1 cellular context compared by ENCODE assay signal in the genomic region with DNA sequence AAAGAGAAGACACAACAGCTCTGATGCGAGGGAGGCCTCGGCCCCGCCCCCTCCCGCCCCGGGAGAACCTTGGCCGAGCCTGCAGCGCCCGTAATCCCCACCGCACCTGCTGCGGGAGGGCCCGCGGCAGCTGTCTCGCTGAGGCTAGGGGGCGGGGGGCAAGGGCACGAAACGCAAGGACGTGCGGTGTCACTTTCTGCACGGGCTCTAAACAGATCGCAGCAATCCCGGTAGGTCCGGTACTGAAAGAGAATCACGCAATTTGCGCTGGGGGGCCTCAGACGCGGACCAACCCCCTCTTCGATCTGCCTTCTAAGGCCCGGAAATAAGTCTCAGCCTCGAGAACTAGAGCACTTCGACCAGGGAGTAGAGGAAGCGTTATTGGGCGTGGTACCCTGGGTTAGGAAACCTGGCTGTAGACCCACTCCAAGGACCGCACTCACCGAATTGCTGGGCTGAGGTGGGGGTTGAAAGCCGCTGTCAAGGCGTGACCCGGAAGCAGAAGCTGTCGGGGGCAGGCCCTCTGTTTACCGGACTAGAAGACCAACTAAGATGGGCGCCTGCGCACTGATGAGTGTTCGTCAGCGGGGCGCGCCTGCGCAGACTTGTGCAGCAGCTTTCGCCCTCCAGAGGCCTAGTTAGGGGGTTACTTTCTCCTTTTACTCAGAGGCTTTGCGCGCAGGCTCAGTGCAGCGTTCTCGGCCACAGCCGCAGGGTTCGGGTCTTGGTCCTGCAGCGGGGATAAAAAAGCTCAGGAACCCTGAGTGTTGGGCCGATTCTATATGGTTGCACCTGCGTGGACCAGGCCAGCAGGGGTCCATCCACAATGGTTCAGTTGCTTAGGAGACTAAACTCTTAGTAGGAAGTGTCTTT.
A peak's percentile ranks its signal among the peaks of the same experiment; 100 is the strongest.
TF ChIP-seq lines count a peak whose summit lies in the region.

A gene with protein sequence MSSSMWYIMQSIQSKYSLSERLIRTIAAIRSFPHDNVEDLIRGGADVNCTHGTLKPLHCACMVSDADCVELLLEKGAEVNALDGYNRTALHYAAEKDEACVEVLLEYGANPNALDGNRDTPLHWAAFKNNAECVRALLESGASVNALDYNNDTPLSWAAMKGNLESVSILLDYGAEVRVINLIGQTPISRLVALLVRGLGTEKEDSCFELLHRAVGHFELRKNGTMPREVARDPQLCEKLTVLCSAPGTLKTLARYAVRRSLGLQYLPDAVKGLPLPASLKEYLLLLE (minus strand): TSS at position 500 of the 873 bp plus-strand sequence. CDS start 4,019 bp downstream, outside the sequence.

TF ChIP-seq in HEK293, 187 proteins besides CTCF, POLR2A, EP300 and RAD21 (continued from another document and continues in another):
- TF ChIP-seq HOXC10 (CRISPR knock-in tag; IDR thresholded peaks at IDR 0.05) (no peak), ZFP69B (tag by site-specific recombination; IDR thresholded peaks at IDR 0.05) (peak; percentile 52; the same call in 1 of the 2 replicates), ZNF26 (tag by site-specific recombination; IDR thresholded peaks at IDR 0.05) (no peak), ZNF624 (tag by site-specific recombination; IDR thresholded peaks at IDR 0.05) (no peak), ZNF704 (tag by site-specific recombination; IDR thresholded peaks at IDR 0.05) (no peak), ZNF280D (tag by site-specific recombination; IDR thresholded peaks at IDR 0.05) (no peak), RBAK (tag by site-specific recombination; IDR thresholded peaks at IDR 0.05) (no peak), ZNF48 (tag by site-specific recombination; IDR thresholded peaks at IDR 0.05) (no peak), ZNF473 (tag by site-specific recombination; IDR thresholded peaks at IDR 0.05) (no peak), KLF7 (tag by site-specific recombination; IDR thresholded peaks at IDR 0.05; ENCODE audit: borderline replicate concordance) (no peak), ZNF768 (tag by site-specific recombination; IDR thresholded peaks at IDR 0.05) (no peak), TSHZ1 (tag by site-specific recombination; IDR thresholded peaks at IDR 0.05; ENCODE audit: borderline replicate concordance) (no peak), PBX3 (CRISPR knock-in tag; IDR thresholded peaks at IDR 0.05) (peak; percentile 52; the same call in 1 of the 2 replicates), MYNN (tag by site-specific recombination; IDR thresholded peaks at IDR 0.05; ENCODE audit: borderline replicate concordance) (no peak), OVOL3 (tag by site-specific recombination; IDR thresholded peaks at IDR 0.05) (no peak), SCRT1 (tag by site-specific recombination; IDR thresholded peaks at IDR 0.05; ENCODE audit: borderline replicate concordance) (no peak), ZIC2 (tag by site-specific recombination; IDR thresholded peaks at IDR 0.05) (peak; percentile 28; the same call in 1 of the 2 replicates), ZNF555 (tag by site-specific recombination; conservative IDR thresholded peaks at IDR 0.05) (no peak), ZBTB21 (tag by site-specific recombination; IDR thresholded peaks at IDR 0.05) (no peak), ZNF791 (tag by site-specific recombination; IDR thresholded peaks at IDR 0.05) (no peak), ZFP41 (tag by site-specific recombination; IDR thresholded peaks at IDR 0.05; ENCODE audit: borderline replicate concordance) (no peak), ZNF24 (tag by site-specific recombination; IDR thresholded peaks at IDR 0.05) (0 out of 2 replicates have a peak, but pooled peaks have one; percentile 25), ZNF138 (tag by site-specific recombination; IDR thresholded peaks at IDR 0.05; ENCODE audit: borderline replicate concordance) (no peak), ZNF335 (tag by site-specific recombination; conservative IDR thresholded peaks at IDR 0.05) (peak; percentile 97), SP2 (tag by site-specific recombination; IDR thresholded peaks at IDR 0.05) (peak; percentile 85), ZNF248 (tag by site-specific recombination; IDR thresholded peaks at IDR 0.05) (no peak), ZNF292 (tag by site-specific recombination; IDR thresholded peaks at IDR 0.05; ENCODE audit: borderline replicate concordance, low read depth) (no peak), ZNF521 (tag by site-specific recombination; IDR thresholded peaks at IDR 0.05) (no peak), HOXA7 (CRISPR knock-in tag; IDR thresholded peaks at IDR 0.05; ENCODE audit: borderline replicate concordance) (no peak), REPIN1 (tag by site-specific recombination; IDR thresholded peaks at IDR 0.05; ENCODE audit: low read depth) (no peak)
- TF ChIP-seq, protein P1, sequence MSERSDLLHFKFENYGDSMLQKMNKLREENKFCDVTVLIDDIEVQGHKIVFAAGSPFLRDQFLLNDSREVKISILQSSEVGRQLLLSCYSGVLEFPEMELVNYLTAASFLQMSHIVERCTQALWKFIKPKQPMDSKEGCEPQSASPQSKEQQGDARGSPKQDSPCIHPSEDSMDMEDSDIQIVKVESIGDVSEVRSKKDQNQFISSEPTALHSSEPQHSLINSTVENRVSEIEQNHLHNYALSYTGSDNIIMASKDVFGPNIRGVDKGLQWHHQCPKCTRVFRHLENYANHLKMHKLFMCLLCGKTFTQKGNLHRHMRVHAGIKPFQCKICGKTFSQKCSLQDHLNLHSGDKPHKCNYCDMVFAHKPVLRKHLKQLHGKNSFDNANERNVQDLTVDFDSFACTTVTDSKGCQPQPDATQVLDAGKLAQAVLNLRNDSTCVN (tag by site-specific recombination; optimal IDR thresholded peaks at IDR 0.05), result peak; percentile 35
- TF ChIP-seq, protein P2, sequence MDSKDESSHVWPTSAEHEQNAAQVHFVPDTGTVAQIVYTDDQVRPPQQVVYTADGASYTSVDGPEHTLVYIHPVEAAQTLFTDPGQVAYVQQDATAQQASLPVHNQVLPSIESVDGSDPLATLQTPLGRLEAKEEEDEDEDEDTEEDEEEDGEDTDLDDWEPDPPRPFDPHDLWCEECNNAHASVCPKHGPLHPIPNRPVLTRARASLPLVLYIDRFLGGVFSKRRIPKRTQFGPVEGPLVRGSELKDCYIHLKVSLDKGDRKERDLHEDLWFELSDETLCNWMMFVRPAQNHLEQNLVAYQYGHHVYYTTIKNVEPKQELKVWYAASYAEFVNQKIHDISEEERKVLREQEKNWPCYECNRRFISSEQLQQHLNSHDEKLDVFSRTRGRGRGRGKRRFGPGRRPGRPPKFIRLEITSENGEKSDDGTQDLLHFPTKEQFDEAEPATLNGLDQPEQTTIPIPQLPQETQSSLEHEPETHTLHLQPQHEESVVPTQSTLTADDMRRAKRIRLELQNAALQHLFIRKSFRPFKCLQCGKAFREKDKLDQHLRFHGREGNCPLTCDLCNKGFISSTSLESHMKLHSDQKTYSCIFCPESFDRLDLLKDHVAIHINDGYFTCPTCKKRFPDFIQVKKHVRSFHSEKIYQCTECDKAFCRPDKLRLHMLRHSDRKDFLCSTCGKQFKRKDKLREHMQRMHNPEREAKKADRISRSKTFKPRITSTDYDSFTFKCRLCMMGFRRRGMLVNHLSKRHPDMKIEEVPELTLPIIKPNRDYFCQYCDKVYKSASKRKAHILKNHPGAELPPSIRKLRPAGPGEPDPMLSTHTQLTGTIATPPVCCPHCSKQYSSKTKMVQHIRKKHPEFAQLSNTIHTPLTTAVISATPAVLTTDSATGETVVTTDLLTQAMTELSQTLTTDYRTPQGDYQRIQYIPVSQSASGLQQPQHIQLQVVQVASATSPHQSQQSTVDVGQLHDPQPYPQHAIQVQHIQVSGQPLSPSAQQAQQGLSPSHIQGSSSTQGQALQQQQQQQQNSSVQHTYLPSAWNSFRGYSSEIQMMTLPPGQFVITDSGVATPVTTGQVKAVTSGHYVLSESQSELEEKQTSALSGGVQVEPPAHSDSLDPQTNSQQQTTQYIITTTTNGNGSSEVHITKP (tag by site-specific recombination; IDR thresholded peaks at IDR 0.05), result peak; percentile 74
- TF ChIP-seq, protein P3, sequence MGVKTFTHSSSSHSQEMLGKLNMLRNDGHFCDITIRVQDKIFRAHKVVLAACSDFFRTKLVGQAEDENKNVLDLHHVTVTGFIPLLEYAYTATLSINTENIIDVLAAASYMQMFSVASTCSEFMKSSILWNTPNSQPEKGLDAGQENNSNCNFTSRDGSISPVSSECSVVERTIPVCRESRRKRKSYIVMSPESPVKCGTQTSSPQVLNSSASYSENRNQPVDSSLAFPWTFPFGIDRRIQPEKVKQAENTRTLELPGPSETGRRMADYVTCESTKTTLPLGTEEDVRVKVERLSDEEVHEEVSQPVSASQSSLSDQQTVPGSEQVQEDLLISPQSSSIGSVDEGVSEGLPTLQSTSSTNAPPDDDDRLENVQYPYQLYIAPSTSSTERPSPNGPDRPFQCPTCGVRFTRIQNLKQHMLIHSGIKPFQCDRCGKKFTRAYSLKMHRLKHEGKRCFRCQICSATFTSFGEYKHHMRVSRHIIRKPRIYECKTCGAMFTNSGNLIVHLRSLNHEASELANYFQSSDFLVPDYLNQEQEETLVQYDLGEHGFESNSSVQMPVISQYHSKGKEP (tag by site-specific recombination; IDR thresholded peaks at IDR 0.05), result no peak
- TF ChIP-seq, protein P4, sequence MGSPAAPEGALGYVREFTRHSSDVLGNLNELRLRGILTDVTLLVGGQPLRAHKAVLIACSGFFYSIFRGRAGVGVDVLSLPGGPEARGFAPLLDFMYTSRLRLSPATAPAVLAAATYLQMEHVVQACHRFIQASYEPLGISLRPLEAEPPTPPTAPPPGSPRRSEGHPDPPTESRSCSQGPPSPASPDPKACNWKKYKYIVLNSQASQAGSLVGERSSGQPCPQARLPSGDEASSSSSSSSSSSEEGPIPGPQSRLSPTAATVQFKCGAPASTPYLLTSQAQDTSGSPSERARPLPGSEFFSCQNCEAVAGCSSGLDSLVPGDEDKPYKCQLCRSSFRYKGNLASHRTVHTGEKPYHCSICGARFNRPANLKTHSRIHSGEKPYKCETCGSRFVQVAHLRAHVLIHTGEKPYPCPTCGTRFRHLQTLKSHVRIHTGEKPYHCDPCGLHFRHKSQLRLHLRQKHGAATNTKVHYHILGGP (tag by site-specific recombination; IDR thresholded peaks at IDR 0.05), result no peak
